Comparison of ENCODE assay signal across 8 cellular contexts in the genomic region with DNA sequence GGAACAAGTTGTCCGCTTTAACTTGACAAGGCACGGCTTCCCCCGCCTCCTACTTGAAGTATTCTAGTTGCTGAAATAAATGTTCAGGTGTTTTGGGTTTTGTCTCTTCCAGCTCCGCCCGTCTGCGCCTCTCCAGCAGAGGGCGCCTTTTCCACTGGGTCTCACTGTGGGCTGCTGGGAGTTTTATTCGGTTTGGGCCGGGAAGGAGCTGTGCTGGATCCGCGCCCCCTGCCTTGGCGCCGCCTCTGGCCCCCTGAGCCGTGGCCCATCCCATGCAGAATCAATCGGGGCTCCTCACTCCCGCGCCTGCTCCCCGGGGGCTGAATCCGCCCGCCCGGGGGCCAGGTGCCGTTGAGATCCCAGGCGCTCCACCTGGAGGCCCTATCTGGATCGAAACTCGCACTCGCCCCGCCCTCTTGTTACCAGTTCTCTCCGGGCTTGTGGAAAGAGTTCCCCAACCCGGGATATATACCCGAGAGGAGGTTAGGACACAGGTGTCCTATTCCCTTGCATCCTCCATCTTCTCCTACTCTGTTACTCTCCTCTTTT. TPM values are rescaled to one million over a fixed set of nuclear protein-coding genes. Genes with fewer than 3 reads are reported as not detected.
DNase-seq lines count a peak whose midpoint lies in the region; ATAC-seq and TF ChIP-seq lines count a peak whose summit lies in the region.

No MANE protein-coding gene starts in this region.

- H3K27ac ChIP-seq in HUES6 (ENCODE audit: low read depth, low read length) (no peak overlapping the region; the same call in 1 of the 2 replicates), adrenal gland (no peak overlapping the region)

- peak overlapping the region; percentile 40 for H3K9ac ChIP-seq in HUES6 (ENCODE audit: low read length)

- H3K9me3 ChIP-seq in HUES6 (ENCODE audit: control insufficient read depth, insufficient read depth, low read depth, low read length) (no peaks in the 10 kb centered on the region), adrenal gland (replicated peaks in 1 of 3) (no peaks in the 10 kb centered on the region)

- TF ChIP-seq CTCF in adrenal gland (IDR thresholded peaks at IDR 0.05), result peak; percentile 34 to 68 (median 52)

- ATAC-seq in GM19351 (IDR thresholded peaks at IDR 0.05; ENCODE audit: unreplicated experiment), result peak; percentile 84

- H3K36me3 ChIP-seq in HUES6 (ENCODE audit: control insufficient read depth, insufficient read depth, low read length), result no peaks in the 10 kb centered on the region
- no peaks in the 10 kb centered on the region for H3K36me3 ChIP-seq in adrenal gland (replicated peaks in 1 of 2)

- H3K4me3 ChIP-seq in HUES6 (ENCODE audit: low read depth, low read length) (peak overlapping the region; percentile 61), adrenal gland (peak overlapping the region in 1 of 4 donors; percentile 50), iPS-11a (ENCODE audit: low read depth, low read length) (peak overlapping the region; percentile 37)

- TF ChIP-seq POLR2A in adrenal gland (IDR thresholded peaks at IDR 0.05), result no peak

- WGBS in adrenal gland, 4 donors, result 8 to 35% (median 10%) methylated on average over 8 to 30 of the region's 30 CpGs

- intact Hi-C loops in adrenal gland (cut with DNase I), result no loop called here

- DNase-seq in AML-193 (lab: John Stamatoyannopoulos, UW) (peak; percentile 10 to 27), SW480 (ENCODE audit: low spot score) (peak; percentile 59), adrenal gland (peak in 6 of 7 donors; percentile 27 to 66 (median 54)), GM19240 (ENCODE audit: insufficient read length, low spot score) (no peak)
- DNase-seq in stimulated activated CD4-positive, alpha-beta T cell treated with anti-CD3 and anti-CD28 coated beads, Interleukin-12 subunit alpha, Interleukin-12 subunit beta, amount 100 ng/mL, for 24 hours (ENCODE audit: low read depth in 2 of 2), result peak; percentile 14 to 57

- H3K27me3 ChIP-seq in HUES6 (ENCODE audit: control insufficient read depth, insufficient read depth, low read length) (no peaks in the 10 kb centered on the region), adrenal gland (no peaks in the 10 kb centered on the region)

- peaks cover 10% of the 10 kb centered on the region for H3K4me1 ChIP-seq in HUES6 (ENCODE audit: control insufficient read depth, insufficient read depth, low read length)
- H3K4me1 ChIP-seq in adrenal gland (replicated peaks in 1 of 2), result no peaks in the 10 kb centered on the region

RNA-seq across cellular contexts. Expression of a gene that starts 51.0 kb away (rescaled TPM):
- total RNA-seq in adrenal gland, result 10 to 100 TPM in 1 of 8 donors, 1 to 10 TPM in 7; 2.3 to 15.1 (median 6.3) TPM
- 1 to 10 TPM; 2.6 to 3.4 (median 2.6) TPM for polyA plus RNA-seq in adrenal gland
